In genomic region chr2:37507069-37507410, GRCh38 we compare ENCODE assay signal across 17 cellular contexts.
DNase-seq lines count a peak whose midpoint lies in the region; ATAC-seq and TF ChIP-seq lines count a peak whose summit lies in the region.
"Had no signal": no experiment of that assay in that cellular context is flagged by ENCODE, and none has a peak within 500 bp of the region (broad histone marks: within the 10 kb centered on the region; RNA-seq: fewer than 3 reads in every experiment).

No MANE protein-coding gene starts in this region.

- no peaks in the 10 kb centered on the region for H3K9me3 ChIP-seq in cardiac muscle cell (ENCODE audit: low read depth)
- no peaks in the 10 kb centered on the region for H3K9me3 ChIP-seq in trophoblast cell (ENCODE audit: insufficient read depth, low read depth, low read length)

- DNase-seq in cardiac muscle cell (ENCODE audit: low read depth in 1 of 2, low spot score in 1 of 2): peak in 1 of 2 donors; percentile 8
- no peak for DNase-seq in Right ventricle myocardium inferior (ENCODE audit: missing footprints)
- no peak for DNase-seq in left ventricle myocardium superior
- DNase-seq in trophoblast cell: no peak
- no peak for DNase-seq in A172 (ENCODE audit: low spot score)
- DNase-seq in GM03348 (ENCODE audit: low spot score): no peak
- no peak for DNase-seq in effector CD8-positive, alpha-beta T cell (lab: John Stamatoyannopoulos, UW)
- DNase-seq in stimulated activated CD4-positive, alpha-beta T cell treated with anti-CD3 and anti-CD28 coated beads, Interleukin-4, amount 100 ng/mL, for 4 hours: no peak
- DNase-seq: 8988T; activated CD4-positive, alpha-beta T cell treated with anti-CD3 and anti-CD28 coated beads, Interleukin-2, amount 10 ng/mL, durations not matched to agents 7 days and 5 days; C1 segment of cervical spinal cord; DMS153; GOT3; NCI-H2029; NCI-H524; occipital lobe; small intestine had no signal

- no peaks in the 10 kb centered on the region for H3K36me3 ChIP-seq in cardiac muscle cell
- no peaks in the 10 kb centered on the region for H3K36me3 ChIP-seq in trophoblast cell (ENCODE audit: control insufficient read depth in 1 of 2, insufficient read depth in 2 of 2, low read length in 2 of 2)

- TF ChIP-seq CTCF in cardiac muscle cell (IDR thresholded peaks at IDR 0.05; ENCODE audit: low read depth, low read length): no peak

- no peak overlapping the region for H3K4ac ChIP-seq in trophoblast cell (ENCODE audit: low read depth, low read length)

- H3K27ac ChIP-seq in cardiac muscle cell: peak overlapping the region; percentile 96
- no peak overlapping the region for H3K27ac ChIP-seq in trophoblast cell (ENCODE audit: low read depth, low read length)

- ATAC-seq in Right ventricle myocardium inferior (no peak), left ventricle myocardium superior (peak; percentile 16)

- no peaks in the 10 kb centered on the region for H3K79me2 ChIP-seq in trophoblast cell (ENCODE audit: control insufficient read depth, insufficient read depth, low read length, poor library complexity)

- H3K18ac ChIP-seq in trophoblast cell (ENCODE audit: low read length): no peak overlapping the region

- no peak overlapping the region for H3K14ac ChIP-seq in trophoblast cell (ENCODE audit: low read length)

- H3K4me1 ChIP-seq in cardiac muscle cell (ENCODE audit: low read depth): peaks cover 45% of the 10 kb centered on the region
- peaks cover 6 to 9% of the 10 kb centered on the region in 2 experiments for H3K4me1 ChIP-seq in trophoblast cell (ENCODE audit: control insufficient read depth in 1 of 2, insufficient read depth in 2 of 2, low read length in 2 of 2)

- intact Hi-C loops in Right ventricle myocardium inferior (cut with DNase I) (no loop called here), left ventricle myocardium superior (cut with micrococcal nuclease) (no loop called here)

- no peak overlapping the region for H3K4me2 ChIP-seq in trophoblast cell (ENCODE audit: low read length)

- H3K9ac ChIP-seq in trophoblast cell (ENCODE audit: low read length): no peak overlapping the region

- H2AFZ ChIP-seq in trophoblast cell (ENCODE audit: insufficient read depth, low read length, poor library complexity): no peak overlapping the region

- H4K91ac ChIP-seq in trophoblast cell (ENCODE audit: low read depth, low read length): no peak overlapping the region

- H3K27me3 ChIP-seq in cardiac muscle cell (no peaks in the 10 kb centered on the region), trophoblast cell (ENCODE audit: insufficient read depth, low read length) (no peaks in the 10 kb centered on the region)

- H4K12ac ChIP-seq in trophoblast cell (ENCODE audit: low read depth, low read length): no peak overlapping the region

- no peak overlapping the region for H2AK5ac ChIP-seq in trophoblast cell (ENCODE audit: low read length)

- no CpG with 5 or more reads among the region's 3 CpGs for WGBS in trophoblast cell (ENCODE audit: extremely low coverage, insufficient coverage, insufficient read length)

- no peak overlapping the region for H3K23ac ChIP-seq in trophoblast cell (ENCODE audit: low read length)

- H3K79me1 ChIP-seq in trophoblast cell (ENCODE audit: low read length): no peaks in the 10 kb centered on the region

- H2BK5ac ChIP-seq in trophoblast cell (ENCODE audit: low read depth, low read length, poor library complexity): no peak overlapping the region

- H4K8ac ChIP-seq in trophoblast cell (ENCODE audit: low read depth, low read length): peak overlapping the region; percentile 43

- peak overlapping the region; percentile 56 for H2BK120ac ChIP-seq in trophoblast cell (ENCODE audit: insufficient read depth, low read length, poor library complexity)

- peak overlapping the region; percentile 71 for H2BK12ac ChIP-seq in trophoblast cell (ENCODE audit: low read length)

- H3K4me3 ChIP-seq in cardiac muscle cell: no peak overlapping the region
- H3K4me3 ChIP-seq in trophoblast cell (ENCODE audit: low read depth, low read length): no peak overlapping the region
